In genomic region chr4:26858947-26859401, GRCh38 we compare ENCODE assay signal across 9 cellular contexts. TPM values are rescaled to one million over a fixed set of nuclear protein-coding genes. Genes with fewer than 3 reads are reported as not detected.
DNase-seq lines count a peak whose midpoint lies in the region; ATAC-seq and TF ChIP-seq lines count a peak whose summit lies in the region.
"Had no signal": no experiment of that assay in that cellular context is flagged by ENCODE, and none has a peak within 500 bp of the region (broad histone marks: within the 10 kb centered on the region; RNA-seq: fewer than 3 reads in every experiment).

No MANE protein-coding gene starts in this region.

- H3K9me3 ChIP-seq in vagina, result no peaks in the 10 kb centered on the region

- DNase-seq in DMS79 treated with DMSO at 0.1 percent for 48 hours (lab: John Stamatoyannopoulos, UW) (peak; percentile 58), NCI-H1436 (lab: John Stamatoyannopoulos, UW) (peak; percentile 33), COLO668 (lab: John Stamatoyannopoulos, UW; ENCODE audit: unreplicated experiment) (no peak), vagina (ENCODE audit: extremely low spot score in 2 of 2) (no peak), hippocampal formation (lab: John Stamatoyannopoulos, UW) (no peak)
- DNase-seq in natural killer cell treated with Interleukin-12 subunit alpha and Interleukin-12 subunit beta and Interleukin-15 and Interleukin-18, amount 100 ng/mL, for 72 hours (ENCODE audit: low spot score), result no peak
- DNase-seq in stimulated activated naive CD4-positive, alpha-beta T cell treated with Interleukin-2 at 50 U/mL for 16 hours (lab: John Stamatoyannopoulos, UW), result no peak

- peak overlapping the region; percentile 88 to 95 (median 91) for H3K4me3 Mint-ChIP-seq in brain
- H3K4me3 Mint-ChIP-seq in natural killer cell treated with Interleukin-12 subunit alpha and Interleukin-12 subunit beta and Interleukin-15 and Interleukin-18, amount 100 ng/mL, for 72 hours, result peak overlapping the region; percentile 90

- H3K36me3 Mint-ChIP-seq in brain, result no peaks in the 10 kb centered on the region
- peaks cover 4% of the 10 kb centered on the region for H3K36me3 Mint-ChIP-seq in natural killer cell treated with Interleukin-12 subunit alpha and Interleukin-12 subunit beta and Interleukin-15 and Interleukin-18, amount 100 ng/mL, for 72 hours

- no peaks in the 10 kb centered on the region for H3K9me3 Mint-ChIP-seq in brain
- H3K9me3 Mint-ChIP-seq in natural killer cell treated with Interleukin-12 subunit alpha and Interleukin-12 subunit beta and Interleukin-15 and Interleukin-18, amount 100 ng/mL, for 72 hours, result no peaks in the 10 kb centered on the region

- no peak for TF ChIP-seq POLR2A in vagina (IDR thresholded peaks at IDR 0.05)

- TF ChIP-seq CTCF in brain (conservative IDR thresholded peaks at IDR 0.05), result no peak
- no peak for TF ChIP-seq CTCF in vagina (IDR thresholded peaks at IDR 0.05)

- intact Hi-C loops in vagina (cut with DNase I), result no loop called here

- no peak overlapping the region for H3K27ac ChIP-seq in vagina
- H3K27ac ChIP-seq: RWPE1 had no signal

- peak overlapping the region; percentile 55 to 98 (median 88) for H3K27ac Mint-ChIP-seq in brain
- peak overlapping the region; percentile 63 to 97 for H3K27ac Mint-ChIP-seq in natural killer cell treated with Interleukin-12 subunit alpha and Interleukin-12 subunit beta and Interleukin-15 and Interleukin-18, amount 100 ng/mL, for 72 hours

- peaks cover 11% of the 10 kb centered on the region for H3K27me3 Mint-ChIP-seq in brain
- no peaks in the 10 kb centered on the region for H3K27me3 Mint-ChIP-seq in natural killer cell treated with Interleukin-12 subunit alpha and Interleukin-12 subunit beta and Interleukin-15 and Interleukin-18, amount 100 ng/mL, for 72 hours

- peak overlapping the region in 1 of 2 donors; percentile 75 for H3K4me3 ChIP-seq in vagina

- H3K27me3 ChIP-seq in vagina, result no peaks in the 10 kb centered on the region

- ATAC-seq in natural killer cell treated with Interleukin-12 subunit alpha and Interleukin-12 subunit beta and Interleukin-15 and Interleukin-18, amount 100 ng/mL, for 72 hours, result no peak

- H3K4me1 Mint-ChIP-seq in brain, result peaks cover 49% of the 10 kb centered on the region
- peaks cover 54 to 56% of the 10 kb centered on the region in 2 donors for H3K4me1 Mint-ChIP-seq in natural killer cell treated with Interleukin-12 subunit alpha and Interleukin-12 subunit beta and Interleukin-15 and Interleukin-18, amount 100 ng/mL, for 72 hours (ENCODE audit: low read depth in 2 of 2)

- H3K36me3 ChIP-seq in vagina, result no peaks in the 10 kb centered on the region

- H3K4me1 ChIP-seq in vagina, result peaks cover 39% of the 10 kb centered on the region

RNA-seq across cellular contexts. Expression of gene STIM2, which starts 1.7 kb away (rescaled TPM):
- polyA plus RNA-seq in brain (ENCODE audit: insufficient read depth, low read depth, low replicate concordance), result 11.6 TPM
- 10 to 100 TPM; 55.5 to 57.9 TPM for total RNA-seq in natural killer cell treated with Interleukin-12 subunit alpha and Interleukin-12 subunit beta and Interleukin-15 and Interleukin-18, amount 100 ng/mL, for 72 hours
- 39.5 TPM for total RNA-seq in vagina

Comparison
In these comparisons a context has a peak if more than half of its experiments do, and no peak if none do; other contexts are left out.
1. DNase-seq: peak in DMS79 treated with DMSO at 0.1 percent for 48 hours (single experiment) and NCI-H1436 (single experiment); none in natural killer cell treated with Interleukin-12 subunit alpha and Interleukin-12 subunit beta and Interleukin-15 and Interleukin-18, amount 100 ng/mL, for 72 hours (single experiment), COLO668 (single experiment), vagina (0 of 2), stimulated activated naive CD4-positive, alpha-beta T cell treated with Interleukin-2 at 50 U/mL for 16 hours (single experiment) and hippocampal formation (0 of 2).